27 cellular contexts compared by ENCODE assay signal in genomic region chr7:57250801-57251200, GRCh38.
DNase-seq lines count a peak whose midpoint lies in the region; ATAC-seq, FAIRE-seq and TF ChIP-seq lines count a peak whose summit lies in the region.
"Had no signal": no experiment of that assay in that cellular context is flagged by ENCODE, and none has a peak within 500 bp of the region (broad histone marks: within the 10 kb centered on the region; RNA-seq: fewer than 3 reads in every experiment).

No MANE protein-coding gene starts in this region.

- H3K9me3 ChIP-seq in vagina (no peaks in the 10 kb centered on the region), small intestine (ENCODE audit: control insufficient read depth, low read depth) (peaks cover 1% of the 10 kb centered on the region)
- H3K9me3 ChIP-seq: BE2C had no signal

- DNase-seq in left lobe of liver (ENCODE audit: low spot score): peak; percentile 8
- peak; percentile 34 for DNase-seq in osteocyte (ENCODE audit: extremely low spot score, unreplicated experiment)
- peak; percentile 49 to 61 for DNase-seq in vagina (ENCODE audit: extremely low spot score in 2 of 2)
- no peak for DNase-seq in left ventricle myocardium superior
- DNase-seq in globus pallidus (ENCODE audit: low spot score): no peak
- DNase-seq in small intestine: no peak
- DNase-seq: 8988T; ACHN; BE2C; C1 segment of cervical spinal cord; CD4-positive, alpha-beta memory T cell; CD4-positive, CD25-positive, alpha-beta regulatory T cell; CD8-positive, alpha-beta memory T cell; COR-L47; DMS 273 treated with DMSO at 0.1 percent for 48 hours; DMS153; DMS53; DMS79; DND-41; EL; GDM1 had no signal

- peaks cover 22% of the 10 kb centered on the region for H3K9me3 Mint-ChIP-seq in osteocyte (ENCODE audit: unreplicated experiment)

- FAIRE-seq in small intestine (lab: Jason Lieb, UNC): no peak
- FAIRE-seq: A204.1, GM12878, GM12892, GM18507 had no signal

- H3K27ac Mint-ChIP-seq in osteocyte (ENCODE audit: unreplicated experiment): no peak overlapping the region
- H3K27ac Mint-ChIP-seq: CD4-positive, alpha-beta memory T cell; CD4-positive, CD25-positive, alpha-beta regulatory T cell; CD8-positive, alpha-beta memory T cell had no signal

- no peak for ATAC-seq in left lobe of liver
- no peak for ATAC-seq in left ventricle myocardium superior
- ATAC-seq: GM12878 had no signal

- H3K27ac ChIP-seq in vagina (no peak overlapping the region), small intestine (ENCODE audit: low read depth in 1 of 2, low read length in 1 of 2) (no peak overlapping the region)
- H3K27ac ChIP-seq: BLaER1 had no signal

- TF ChIP-seq CTCF in osteocyte (IDR thresholded peaks at IDR 0.05): no peak
- no peak for TF ChIP-seq CTCF in vagina (IDR thresholded peaks at IDR 0.05)

- H3K4me1 Mint-ChIP-seq in osteocyte (ENCODE audit: unreplicated experiment): no peaks in the 10 kb centered on the region
- H3K4me1 Mint-ChIP-seq: CD14-positive monocyte; CD4-positive, alpha-beta memory T cell; CD4-positive, CD25-positive, alpha-beta regulatory T cell; CD8-positive, alpha-beta memory T cell had no signal

- no peak for TF ChIP-seq POLR2A in vagina (IDR thresholded peaks at IDR 0.05)

- H3K27me3 Mint-ChIP-seq in osteocyte (ENCODE audit: unreplicated experiment): no peaks in the 10 kb centered on the region
- H3K27me3 Mint-ChIP-seq: CD4-positive, alpha-beta memory T cell; CD4-positive, CD25-positive, alpha-beta regulatory T cell; CD8-positive, alpha-beta memory T cell had no signal

- no peaks in the 10 kb centered on the region for H3K36me3 Mint-ChIP-seq in osteocyte (ENCODE audit: unreplicated experiment)
- H3K36me3 Mint-ChIP-seq: CD14-positive monocyte; CD4-positive, CD25-positive, alpha-beta regulatory T cell had no signal

- H3K27me3 ChIP-seq in vagina: no peaks in the 10 kb centered on the region
- no peaks in the 10 kb centered on the region for H3K27me3 ChIP-seq in small intestine (ENCODE audit: control insufficient read depth in 2 of 2, insufficient read depth in 2 of 2, low read length in 2 of 2)
- H3K27me3 ChIP-seq: BE2C, BLaER1 had no signal

- intact Hi-C loops in vagina (cut with DNase I): no loop called here
- intact Hi-C loops in left ventricle myocardium superior (cut with micrococcal nuclease): no loop called here

- no peak overlapping the region for H3K4me3 Mint-ChIP-seq in osteocyte (ENCODE audit: unreplicated experiment)
- H3K4me3 Mint-ChIP-seq: CD14-positive monocyte; CD4-positive, alpha-beta memory T cell; CD4-positive, CD25-positive, alpha-beta regulatory T cell; CD8-positive, alpha-beta memory T cell had no signal

- WGBS in small intestine, 3 donors: 14 to 27% (median 23%) methylated on average over 2 of the region's 2 CpGs

- H3K4me1 ChIP-seq in vagina (no peaks in the 10 kb centered on the region), small intestine (ENCODE audit: control insufficient read depth in 2 of 2, insufficient read depth in 1 of 2, low read depth in 1 of 2, low read length in 1 of 2) (no peaks in the 10 kb centered on the region)
- H3K4me1 ChIP-seq: BE2C, BLaER1 had no signal

- no peaks in the 10 kb centered on the region for H3K36me3 ChIP-seq in vagina
- H3K36me3 ChIP-seq in small intestine (ENCODE audit: control insufficient read depth in 2 of 2, insufficient read depth in 2 of 2, low read length in 2 of 2): no peaks in the 10 kb centered on the region
- H3K36me3 ChIP-seq: BE2C, BLaER1 had no signal

- H3K4me3 ChIP-seq in vagina: no peak overlapping the region
- H3K4me3 ChIP-seq in small intestine (ENCODE audit: low read depth in 1 of 2, low read length in 2 of 2): no peak overlapping the region
- H3K4me3 ChIP-seq: BLaER1, GM12878 had no signal

Comparison
In these comparisons a context has a peak if more than half of its experiments do, and no peak if none do; other contexts are left out.
1. DNase-seq: peak in left lobe of liver (single experiment), osteocyte (single experiment) and vagina (2 of 2); none in left ventricle myocardium superior (single experiment), globus pallidus (single experiment) and small intestine (single experiment).